Comparison of ENCODE assay signal across 24 cellular contexts in genomic region chr4:108430921-108431320, GRCh38.
"Had no signal": no experiment of that assay in that cellular context is flagged by ENCODE, and none has a peak within 500 bp of the region (broad histone marks: within the 10 kb centered on the region; RNA-seq: fewer than 3 reads in every experiment).

No MANE protein-coding gene starts in this region.

- H3K27ac ChIP-seq: heart right ventricle, hepatocyte, left ventricle myocardium inferior, neural progenitor cell, neutrophil, parathyroid adenoma, right atrium auricular region, skin epidermis, tibial nerve, uterus had no signal

- H3K79me2 ChIP-seq: hepatocyte, parathyroid adenoma had no signal

- H2AFZ ChIP-seq: hepatocyte, neural progenitor cell, parathyroid adenoma had no signal

- H3K4me1 ChIP-seq: neural progenitor cell, parathyroid adenoma, right atrium auricular region, tibial nerve, uterus had no signal

- H3K36me3 ChIP-seq: heart right ventricle, left ventricle myocardium inferior, neural progenitor cell, neutrophil, right atrium auricular region, tibial nerve, uterus had no signal

- H3K27me3 ChIP-seq: heart right ventricle, hepatocyte, neural progenitor cell, neutrophil, right atrium auricular region, tibial nerve, uterus had no signal

- H3K4me2 ChIP-seq: hepatocyte, neural progenitor cell had no signal

- H3K9ac ChIP-seq: neural progenitor cell, parathyroid adenoma had no signal

- H3K4me3 ChIP-seq: heart right ventricle, hepatocyte, left ventricle myocardium inferior, mucosa of descending colon, neural progenitor cell, right atrium auricular region, skin epidermis, tibial nerve, uterus had no signal

- DNase-seq: heart right ventricle; left ventricle myocardium inferior; midbrain; mucosa of descending colon; natural killer cell; nephron progenitor cell; occipital lobe; stimulated activated CD4-positive, alpha-beta T cell treated with anti-CD3 and anti-CD28 coated beads, Interleukin-1b, Interleukin-23, amount 100 ng/mL, for 48 hours; stimulated activated CD4-positive, alpha-beta T cell treated with anti-CD3 and anti-CD28 coated beads, Interleukin-2, amount 100 ng/mL, for 48 hours; stimulated activated CD4-positive, alpha-beta T cell treated with anti-CD3 and anti-CD28 coated beads, Interleukin-4, amount 100 ng/mL, for 4 hours; stimulated activated CD8-positive, alpha-beta memory T cell treated with anti-CD3 and anti-CD28 coated beads, Interleukin-4, amount 100 ng/mL, for 48 hours; stimulated activated naive CD4-positive, alpha-beta T cell treated with Interleukin-2 at 50 U/mL for 16 hours; stimulated activated naive CD8-positive, alpha-beta T cell treated with anti-CD3 and anti-CD28 coated beads, Interleukin-15, amount 100 ng/mL, for 72 hours; substantia nigra; uterus had no signal

- ATAC-seq: heart right ventricle; mucosa of descending colon; natural killer cell; sciatic nerve; stimulated activated memory B cell treated with anti-CD40 and anti-IgM and Interleukin-4, amounts not matched to agents 10 μg/mL and 1 μg/mL and 100 μg/mL, for 72 hours; stimulated activated naive CD8-positive, alpha-beta T cell treated with anti-CD3 and anti-CD28 coated beads, Interleukin-15, amount 100 ng/mL, for 72 hours had no signal

- H3K9me3 ChIP-seq: heart right ventricle, left ventricle myocardium inferior, mucosa of descending colon, neutrophil, right atrium auricular region, tibial nerve, uterus had no signal
